ENCODE assay signal across 8 cellular contexts in the genomic region with DNA sequence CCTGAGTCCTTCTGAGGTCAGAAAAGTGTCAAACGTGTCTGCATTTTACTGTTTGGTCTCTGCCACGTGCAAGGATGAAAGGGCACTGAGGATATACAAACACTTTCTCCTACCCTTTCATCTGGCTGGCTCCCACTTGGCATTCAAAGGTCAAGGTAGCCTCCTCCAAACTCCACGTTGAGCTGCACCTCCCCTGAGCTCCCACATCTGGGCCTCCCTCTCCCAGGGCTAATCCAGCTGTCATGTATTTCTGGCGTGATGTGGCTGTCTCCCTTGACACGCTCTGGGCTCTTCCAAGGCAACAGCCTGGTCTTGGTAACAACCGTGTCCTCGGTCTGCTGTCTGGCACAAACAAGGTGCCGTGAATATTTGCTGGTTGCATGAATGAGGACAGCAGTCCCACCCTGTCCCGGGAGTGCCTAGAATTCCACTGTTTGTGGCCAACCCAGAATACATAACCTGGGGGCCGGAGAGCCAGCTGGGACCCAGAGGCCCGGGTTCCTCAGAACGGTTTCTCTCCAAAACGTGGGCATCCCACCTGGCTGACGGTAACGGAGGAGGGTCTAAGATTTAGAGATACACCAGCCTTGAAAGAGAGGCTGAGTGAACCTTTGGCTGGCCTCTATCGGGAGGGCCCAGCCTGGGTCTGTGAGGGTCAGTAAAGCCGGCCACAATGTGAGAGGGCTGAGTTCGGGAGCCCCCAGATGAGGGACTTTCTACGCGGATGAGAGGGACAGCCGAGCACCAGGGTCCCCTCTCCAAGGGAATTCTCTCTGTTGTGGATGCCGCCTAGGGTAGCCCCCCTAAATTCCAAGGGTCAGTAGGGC. TPM values are rescaled to one million over a fixed set of nuclear protein-coding genes. Genes with fewer than 3 reads are reported as not detected.
DNase-seq lines count a peak whose midpoint lies in the region; ATAC-seq and TF ChIP-seq lines count a peak whose summit lies in the region.

No MANE protein-coding gene starts in this region.

- 5% methylated on average over 22 of the region's 22 CpGs for WGBS in mesenchymal stem cell

- peak overlapping the region; percentile 99 for H4K91ac ChIP-seq in mesenchymal stem cell (ENCODE audit: low read length)

- H3K9me3 ChIP-seq in DND-41 (ENCODE audit: insufficient read depth, low read length, severe bottlenecking) (no peaks in the 10 kb centered on the region), RWPE2 (ENCODE audit: severe bottlenecking) (no peaks in the 10 kb centered on the region), duodenal mucosa (ENCODE audit: control insufficient read depth in 1 of 2, low read length in 2 of 2) (no peaks in the 10 kb centered on the region), mesenchymal stem cell (ENCODE audit: control insufficient read depth, low read length) (no peaks in the 10 kb centered on the region), upper lobe of right lung (no peaks in the 10 kb centered on the region)

- H3K27ac ChIP-seq in DND-41 (ENCODE audit: low read length) (peak overlapping the region; percentile 80), RWPE2 (ENCODE audit: poor library complexity, severe bottlenecking) (peak overlapping the region; percentile 64), duodenal mucosa (ENCODE audit: low read depth, low read length) (peak overlapping the region; percentile 91), mesenchymal stem cell (ENCODE audit: low read length, poor library complexity, severe bottlenecking) (peak overlapping the region; percentile 80), upper lobe of right lung (peak overlapping the region; percentile 89)

- H3K4me3 ChIP-seq in DND-41 (ENCODE audit: low read depth in 1 of 2, low read length in 2 of 2) (peak overlapping the region; percentile 58 to 81), H7 (ENCODE audit: insufficient read depth, low read depth, low read length) (peak overlapping the region; percentile 94), RWPE2 (ENCODE audit: severe bottlenecking) (peak overlapping the region; percentile 97), duodenal mucosa (ENCODE audit: low read depth in 1 of 2, low read length in 2 of 2) (peak overlapping the region; percentile 93 to 94), mesenchymal stem cell (ENCODE audit: insufficient read depth in 1 of 2, low read depth in 1 of 2, low read length in 2 of 2) (peak overlapping the region; percentile 82 to 95), upper lobe of right lung (peak overlapping the region; percentile 95)

- peak overlapping the region; percentile 97 for H2BK15ac ChIP-seq in mesenchymal stem cell (ENCODE audit: low read depth, poor library complexity, severe bottlenecking)

- peak overlapping the region; percentile 69 for H3K9ac ChIP-seq in DND-41 (ENCODE audit: low read depth, low read length)
- peak overlapping the region; percentile 84 to 87 for H3K9ac ChIP-seq in duodenal mucosa (ENCODE audit: low read depth in 1 of 2, low read length in 2 of 2)
- H3K9ac ChIP-seq in mesenchymal stem cell (ENCODE audit: low read length): peak overlapping the region; percentile 97

- intact Hi-C loops in upper lobe of right lung (cut with DNase I): no loop called here

- H3K36me3 ChIP-seq in DND-41 (ENCODE audit: insufficient read depth, low read length) (peaks cover 24% of the 10 kb centered on the region), H7 (replicated peaks; ENCODE audit: control insufficient read depth, insufficient read depth, low read length) (peaks cover 2% of the 10 kb centered on the region), RWPE2 (ENCODE audit: low read depth) (peaks cover 31% of the 10 kb centered on the region), duodenal mucosa (ENCODE audit: control insufficient read depth in 1 of 2, insufficient read depth in 2 of 2, low read length in 2 of 2) (peaks cover 2 to 16% of the 10 kb centered on the region in 2 donors), mesenchymal stem cell (ENCODE audit: control insufficient read depth in 1 of 2, insufficient read depth in 2 of 2, low read depth in 1 of 2, low read length in 2 of 2) (peaks cover 0 to 34% of the 10 kb centered on the region in 2 experiments), upper lobe of right lung (peaks cover 23% of the 10 kb centered on the region)

- H2BK12ac ChIP-seq in mesenchymal stem cell (ENCODE audit: low read length in 2 of 2): peak overlapping the region in 1 of 2 experiments; percentile 38

- H3K79me2 ChIP-seq in DND-41 (ENCODE audit: insufficient read depth, low read length): peaks cover 56% of the 10 kb centered on the region

- peak overlapping the region; percentile 2 to 76 for H3K14ac ChIP-seq in mesenchymal stem cell (ENCODE audit: low read length in 2 of 2)

- H2AFZ ChIP-seq in DND-41 (ENCODE audit: low read depth, low read length) (peak overlapping the region; percentile 97), mesenchymal stem cell (ENCODE audit: low read depth, low read length) (peak overlapping the region; percentile 99)

- H4K20me1 ChIP-seq in DND-41 (ENCODE audit: insufficient read depth, low read length): 0 out of 2 replicates have a peak, but pooled peaks cover 6% of the 10 kb centered on the region

- H2AK5ac ChIP-seq in mesenchymal stem cell (ENCODE audit: low read length, severe bottlenecking): peak overlapping the region; percentile 68

- peak overlapping the region; percentile 99 for H4K8ac ChIP-seq in mesenchymal stem cell (ENCODE audit: low read length)

- TF ChIP-seq CTCF in DND-41 (IDR thresholded peaks at IDR 0.05; ENCODE audit: borderline replicate concordance, extremely low read depth, low read length, poor library complexity, severe bottlenecking) (no peak), RWPE2 (IDR thresholded peaks at IDR 0.05; ENCODE audit: poor library complexity, severe bottlenecking) (no peak), upper lobe of right lung (IDR thresholded peaks at IDR 0.05) (no peak)

- ATAC-seq in DND-41 (ENCODE audit: insufficient read depth, low read depth) (peak; percentile 4; the same call in 2 of the 3 replicates), RWPE2 (ENCODE audit: low read depth) (peak; percentile 22), upper lobe of right lung (peak; percentile 5), HG03039 (IDR thresholded peaks at IDR 0.05; ENCODE audit: unreplicated experiment) (no peak)

- peaks cover 6% of the 10 kb centered on the region for H3K79me1 ChIP-seq in mesenchymal stem cell (replicated peaks; ENCODE audit: low read length, poor library complexity, severe bottlenecking)

- peak overlapping the region; percentile 96 to 98 for H3K18ac ChIP-seq in mesenchymal stem cell (ENCODE audit: low read depth in 1 of 2, low read length in 2 of 2)

- H3K4me2 ChIP-seq in DND-41 (ENCODE audit: insufficient read depth, low read length): peak overlapping the region; percentile 99
- H3K4me2 ChIP-seq in mesenchymal stem cell (ENCODE audit: low read length, poor library complexity, severe bottlenecking): peak overlapping the region; percentile 66

- no peak overlapping the region for H3K23ac ChIP-seq in mesenchymal stem cell (ENCODE audit: low read length in 2 of 2)

- peak overlapping the region; percentile 96 for H2BK5ac ChIP-seq in mesenchymal stem cell (ENCODE audit: low read depth, low read length, poor library complexity, severe bottlenecking)

- DNase-seq in DND-41 (peak; percentile 24), H7 (peak; percentile 42), RWPE2 (ENCODE audit: low spot score) (no peak), mesenchymal stem cell (peak; percentile 74), upper lobe of right lung (no peak), anterior cingulate cortex (lab: John Stamatoyannopoulos, UW) (no peak)

- H3K4me1 ChIP-seq in DND-41 (ENCODE audit: insufficient read depth, low read length) (peaks cover 35% of the 10 kb centered on the region), RWPE2 (ENCODE audit: insufficient read depth, poor library complexity, severe bottlenecking) (peaks cover 9% of the 10 kb centered on the region), duodenal mucosa (ENCODE audit: control insufficient read depth in 1 of 2, insufficient read depth in 2 of 2, low read length in 2 of 2) (peaks cover 22 to 36% of the 10 kb centered on the region in 2 donors), mesenchymal stem cell (ENCODE audit: control insufficient read depth, insufficient read depth, low read depth, low read length) (peaks cover 9% of the 10 kb centered on the region), upper lobe of right lung (peaks cover 30% of the 10 kb centered on the region)

- H3K4ac ChIP-seq in mesenchymal stem cell (ENCODE audit: low read depth in 1 of 2, low read length in 2 of 2): peak overlapping the region; percentile 81 to 92

- H2BK120ac ChIP-seq in mesenchymal stem cell (ENCODE audit: low read depth, low read length): peak overlapping the region; percentile 92

- H3K27me3 ChIP-seq in DND-41 (ENCODE audit: insufficient read depth, low read length, poor library complexity): no peaks in the 10 kb centered on the region
- no peaks in the 10 kb centered on the region for H3K27me3 ChIP-seq in H7 (ENCODE audit: control insufficient read depth, insufficient read depth, low read length)
- H3K27me3 ChIP-seq in RWPE2 (ENCODE audit: insufficient read depth, poor library complexity, severe bottlenecking): no peaks in the 10 kb centered on the region
- no peaks in the 10 kb centered on the region for H3K27me3 ChIP-seq in duodenal mucosa (ENCODE audit: control insufficient read depth in 1 of 2, insufficient read depth in 2 of 2, low read length in 2 of 2)
- H3K27me3 ChIP-seq in mesenchymal stem cell (ENCODE audit: control insufficient read depth in 1 of 2, insufficient read depth in 1 of 2, low read length in 2 of 2): no peaks in the 10 kb centered on the region
- H3K27me3 ChIP-seq in upper lobe of right lung: no peaks in the 10 kb centered on the region

RNA-seq across cellular contexts. Expression of gene GLT8D1, which starts 0.8 kb away (rescaled TPM):
- 48.2 and 65.7 TPM in 2 replicates for total RNA-seq in H7 (2014; rRNA removed; shearing (Covaris generic))
- polyA plus RNA-seq in mesenchymal stem cell (2013, experiment 1 of 2): 82.3 TPM
- polyA plus RNA-seq in mesenchymal stem cell (2013, experiment 2 of 2): 82.1 TPM
- 44.9 TPM for total RNA-seq in upper lobe of right lung

RNA-seq across cellular contexts. Expression of gene SPCS1, which starts 1.1 kb away (rescaled TPM):
- total RNA-seq in H7 (2014; rRNA removed; shearing (Covaris generic)): 84.5 and 85.3 TPM in 2 replicates
- 153 TPM for polyA plus RNA-seq in mesenchymal stem cell (2013, experiment 1 of 2)
- polyA plus RNA-seq in mesenchymal stem cell (2013, experiment 2 of 2): 151 TPM
- 76.0 TPM for total RNA-seq in upper lobe of right lung

RNA-seq across cellular contexts. Expression of gene GNL3, which starts 19.0 kb away (rescaled TPM):
- total RNA-seq in H7 (2014; rRNA removed; shearing (Covaris generic)): 148 and 237 TPM in 2 replicates
- 92.6 TPM for polyA plus RNA-seq in mesenchymal stem cell (2013, experiment 1 of 2)
- polyA plus RNA-seq in mesenchymal stem cell (2013, experiment 2 of 2): 94.1 TPM
- total RNA-seq in upper lobe of right lung: 50.6 TPM

RNA-seq across cellular contexts. Expression of gene PBRM1, which starts 19.1 kb away (rescaled TPM):
- total RNA-seq in H7 (2014; rRNA removed; shearing (Covaris generic)): 29.1 and 39.6 TPM in 2 replicates
- polyA plus RNA-seq in mesenchymal stem cell (2013, experiment 1 of 2): 28.8 TPM
- polyA plus RNA-seq in mesenchymal stem cell (2013, experiment 2 of 2): 26.4 TPM
- total RNA-seq in upper lobe of right lung: 67.1 TPM

Comparison
In these comparisons a context has a peak if more than half of its experiments do, and no peak if none do; other contexts are left out.
1. DNase-seq: peak in DND-41 (single experiment), H7 (single experiment) and mesenchymal stem cell (single experiment); none in RWPE2 (single experiment), upper lobe of right lung (single experiment) and anterior cingulate cortex (0 of 58).
2. Peak in every context shown above with its lines, with median percentiles within 50 percentile points of each other: H3K27ac ChIP-seq, H3K4me3 ChIP-seq and H3K9ac ChIP-seq.